ENCODE assay signal across 25 cellular contexts in genomic region chr2:132279930-132280615, GRCh38.
"Had no signal": no experiment of that assay in that cellular context is flagged by ENCODE, and none has a peak within 500 bp of the region (broad histone marks: within the 10 kb centered on the region; RNA-seq: fewer than 3 reads in every experiment).

No MANE protein-coding gene starts in this region.

- H3K4me2 ChIP-seq: hepatocyte had no signal

- H3K4me3 Mint-ChIP-seq: naive thymus-derived CD8-positive, alpha-beta T cell; nephron; neural crest cell; stimulated activated effector memory CD8-positive, alpha-beta T cell treated with anti-CD3 and anti-CD28 coated beads, Interleukin-12 subunit alpha, Interleukin-12 subunit beta, amount 100 ng/mL, for 72 hours had no signal

- H3K4me1 Mint-ChIP-seq: nephron; neural crest cell; stimulated activated effector memory CD8-positive, alpha-beta T cell treated with anti-CD3 and anti-CD28 coated beads, Interleukin-12 subunit alpha, Interleukin-12 subunit beta, amount 100 ng/mL, for 72 hours had no signal

- H3K27ac ChIP-seq: heart right ventricle, hepatocyte, left ventricle myocardium inferior, ovary, right atrium auricular region, right lobe of liver, skin epidermis, suprapubic skin, thoracic aorta, tibial artery, uterus had no signal

- H3K27ac Mint-ChIP-seq: nephron; progenitor cell of endocrine pancreas; stimulated activated effector memory CD8-positive, alpha-beta T cell treated with anti-CD3 and anti-CD28 coated beads, Interleukin-12 subunit alpha, Interleukin-12 subunit beta, amount 100 ng/mL, for 72 hours had no signal

- H3K9me3 ChIP-seq: mucosa of descending colon, ovary, right atrium auricular region, right lobe of liver, suprapubic skin, thoracic aorta, uterus had no signal

- H3K36me3 ChIP-seq: heart right ventricle, left ventricle myocardium inferior, ovary, right atrium auricular region, right lobe of liver, suprapubic skin, thoracic aorta, tibial artery, uterus had no signal

- DNase-seq: heart right ventricle; islet precursor cell; left ventricle myocardium inferior; midbrain; mucosa of descending colon; naive thymus-derived CD8-positive, alpha-beta T cell; ovary; stimulated activated CD4-positive, alpha-beta T cell treated with anti-CD3 and anti-CD28 coated beads, Interleukin-12 subunit alpha, Interleukin-12 subunit beta, amount 100 ng/mL, for 4 hours; stimulated activated CD4-positive, alpha-beta T cell treated with anti-CD3 and anti-CD28 coated beads, Interleukin-15, amount 100 ng/mL, for 24 hours; stimulated activated CD4-positive, alpha-beta T cell treated with anti-CD3 and anti-CD28 coated beads, Interleukin-4, amount 100 ng/mL, for 24 hours; stimulated activated naive CD4-positive, alpha-beta T cell treated with Interleukin-2 at 50 U/mL for 16 hours; tibial artery; trophoblast cell; uterus had no signal

- H2AFZ ChIP-seq: hepatocyte had no signal

- H3K36me3 Mint-ChIP-seq: stimulated activated effector memory CD8-positive, alpha-beta T cell treated with anti-CD3 and anti-CD28 coated beads, Interleukin-12 subunit alpha, Interleukin-12 subunit beta, amount 100 ng/mL, for 72 hours had no signal

- ATAC-seq: heart right ventricle; mucosa of descending colon; naive thymus-derived CD8-positive, alpha-beta T cell had no signal

- H3K4me3 ChIP-seq: heart right ventricle, hepatocyte, left ventricle myocardium inferior, lung, mucosa of descending colon, ovary, right atrium auricular region, right lobe of liver, skin epidermis, suprapubic skin, thoracic aorta, tibial artery, uterus had no signal

- H3K27me3 ChIP-seq: hepatocyte, ovary, right atrium auricular region, right lobe of liver, suprapubic skin, uterus had no signal

- H3K4me1 ChIP-seq: heart right ventricle, left ventricle myocardium inferior, right atrium auricular region, right lobe of liver, suprapubic skin, tibial artery, uterus had no signal
